11 cellular contexts compared by ENCODE assay signal in genomic region chr3:169575381-169575780, GRCh38.
DNase-seq lines count a peak whose midpoint lies in the region; ATAC-seq and TF ChIP-seq lines count a peak whose summit lies in the region.
"Had no signal": no experiment of that assay in that cellular context is flagged by ENCODE, and none has a peak within 500 bp of the region (broad histone marks: within the 10 kb centered on the region; RNA-seq: fewer than 3 reads in every experiment).

No MANE protein-coding gene starts in this region.

- no peak overlapping the region for H2AFZ ChIP-seq in ACC112 (ENCODE audit: low read length, unreplicated experiment)

- ATAC-seq in HG03097 (IDR thresholded peaks at IDR 0.05; ENCODE audit: low FRiP score, unreplicated experiment) (no peak), HG02763 (IDR thresholded peaks at IDR 0.05; ENCODE audit: unreplicated experiment) (no peak), HG03378 (IDR thresholded peaks at IDR 0.05; ENCODE audit: unreplicated experiment) (no peak)
- ATAC-seq in activated naive CD4-positive, alpha-beta T cell treated with anti-CD3 and anti-CD28 coated beads, Interleukin-2, amount 50 U/mL, for 72 hours = no peak

- H3K4me1 ChIP-seq in ACC112 (ENCODE audit: control insufficient read depth, insufficient read depth, low read length, unreplicated experiment) = peaks cover 12% of the 10 kb centered on the region

- H3K4me3 ChIP-seq in ACC112 (ENCODE audit: low read depth, low read length) (peak overlapping the region; percentile 20; the same call in 1 of the 2 replicates), kidney epithelial cell (ENCODE audit: low read depth, low read length) (no peak overlapping the region)
- H3K4me3 ChIP-seq: upper lobe of left lung had no signal

- no peak for TF ChIP-seq CTCF in kidney epithelial cell (IDR thresholded peaks at IDR 0.05; ENCODE audit: insufficient read depth, low read length, poor library complexity, severe bottlenecking)

- H3K27ac ChIP-seq in ACC112 (ENCODE audit: low read depth, low read length) = no peak overlapping the region
- H3K27ac ChIP-seq: C4-2B had no signal

- H3K36me3 Mint-ChIP-seq in activated naive CD4-positive, alpha-beta T cell treated with anti-CD3 and anti-CD28 coated beads, Interleukin-2, amount 50 U/mL, for 72 hours = no peaks in the 10 kb centered on the region

- DNase-seq in HS-5 (ENCODE audit: low read depth) (peak; percentile 60), astrocyte of the hippocampus (ENCODE audit: low read depth, low spot score) (peak; percentile 33), kidney epithelial cell (ENCODE audit: low read depth) (peak; percentile 12)
- DNase-seq in activated naive CD4-positive, alpha-beta T cell treated with anti-CD3 and anti-CD28 coated beads, Interleukin-2, amount 50 U/mL, for 72 hours (ENCODE audit: low spot score in 2 of 2) = no peak
- DNase-seq: KG1, upper lobe of left lung had no signal

- H3K27ac Mint-ChIP-seq in activated naive CD4-positive, alpha-beta T cell treated with anti-CD3 and anti-CD28 coated beads, Interleukin-2, amount 50 U/mL, for 72 hours = no peak overlapping the region

- no peaks in the 10 kb centered on the region for H3K79me2 ChIP-seq in ACC112 (ENCODE audit: control insufficient read depth, insufficient read depth, low read length, unreplicated experiment)

- H3K9me3 Mint-ChIP-seq in activated naive CD4-positive, alpha-beta T cell treated with anti-CD3 and anti-CD28 coated beads, Interleukin-2, amount 50 U/mL, for 72 hours = no peaks in the 10 kb centered on the region

- H3K27me3 ChIP-seq in ACC112 (ENCODE audit: insufficient read depth, low read length) (no peaks in the 10 kb centered on the region), kidney epithelial cell (ENCODE audit: control insufficient read depth, insufficient read depth, low read length) (no peaks in the 10 kb centered on the region)
- H3K27me3 ChIP-seq: upper lobe of left lung had no signal

- H3K36me3 ChIP-seq in ACC112 (ENCODE audit: insufficient read depth, low read length) (no peaks in the 10 kb centered on the region), kidney epithelial cell (ENCODE audit: control insufficient read depth, insufficient read depth, low read length) (no peaks in the 10 kb centered on the region)
- H3K36me3 ChIP-seq: upper lobe of left lung had no signal

Comparison
In these comparisons a context has a peak if more than half of its experiments do, and no peak if none do; other contexts are left out.
1. DNase-seq: peak in HS-5 (single experiment), astrocyte of the hippocampus (single experiment) and kidney epithelial cell (single experiment); none in activated naive CD4-positive, alpha-beta T cell treated with anti-CD3 and anti-CD28 coated beads, Interleukin-2, amount 50 U/mL, for 72 hours (0 of 2).